In the genomic region with DNA sequence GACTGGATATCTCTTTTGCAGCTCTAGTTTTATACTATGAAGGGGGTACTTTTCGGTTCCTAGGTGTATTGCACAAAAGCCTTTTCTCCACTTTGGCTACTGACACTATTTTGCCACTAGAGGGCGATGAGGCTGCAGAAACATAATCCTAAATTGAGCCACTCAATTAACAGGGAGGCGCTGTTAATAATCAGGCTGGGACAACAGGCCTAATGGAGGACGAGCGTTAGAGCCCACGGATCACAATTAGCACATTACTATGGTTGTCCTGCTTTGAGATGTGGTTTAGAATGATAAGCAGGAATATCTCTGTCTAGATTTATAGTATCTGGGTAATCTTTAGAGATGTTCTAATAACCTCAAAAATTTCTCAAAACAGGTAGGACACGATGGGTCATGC, we compare ENCODE assay signal across 1 cellular context.
TF ChIP-seq lines count a peak whose summit lies in the region.

No MANE protein-coding gene starts in this region.

TF ChIP-seq in H1, 55 proteins besides CTCF, POLR2A, EP300 and RAD21 (continued from another document):
- TF ChIP-seq, protein P1, sequence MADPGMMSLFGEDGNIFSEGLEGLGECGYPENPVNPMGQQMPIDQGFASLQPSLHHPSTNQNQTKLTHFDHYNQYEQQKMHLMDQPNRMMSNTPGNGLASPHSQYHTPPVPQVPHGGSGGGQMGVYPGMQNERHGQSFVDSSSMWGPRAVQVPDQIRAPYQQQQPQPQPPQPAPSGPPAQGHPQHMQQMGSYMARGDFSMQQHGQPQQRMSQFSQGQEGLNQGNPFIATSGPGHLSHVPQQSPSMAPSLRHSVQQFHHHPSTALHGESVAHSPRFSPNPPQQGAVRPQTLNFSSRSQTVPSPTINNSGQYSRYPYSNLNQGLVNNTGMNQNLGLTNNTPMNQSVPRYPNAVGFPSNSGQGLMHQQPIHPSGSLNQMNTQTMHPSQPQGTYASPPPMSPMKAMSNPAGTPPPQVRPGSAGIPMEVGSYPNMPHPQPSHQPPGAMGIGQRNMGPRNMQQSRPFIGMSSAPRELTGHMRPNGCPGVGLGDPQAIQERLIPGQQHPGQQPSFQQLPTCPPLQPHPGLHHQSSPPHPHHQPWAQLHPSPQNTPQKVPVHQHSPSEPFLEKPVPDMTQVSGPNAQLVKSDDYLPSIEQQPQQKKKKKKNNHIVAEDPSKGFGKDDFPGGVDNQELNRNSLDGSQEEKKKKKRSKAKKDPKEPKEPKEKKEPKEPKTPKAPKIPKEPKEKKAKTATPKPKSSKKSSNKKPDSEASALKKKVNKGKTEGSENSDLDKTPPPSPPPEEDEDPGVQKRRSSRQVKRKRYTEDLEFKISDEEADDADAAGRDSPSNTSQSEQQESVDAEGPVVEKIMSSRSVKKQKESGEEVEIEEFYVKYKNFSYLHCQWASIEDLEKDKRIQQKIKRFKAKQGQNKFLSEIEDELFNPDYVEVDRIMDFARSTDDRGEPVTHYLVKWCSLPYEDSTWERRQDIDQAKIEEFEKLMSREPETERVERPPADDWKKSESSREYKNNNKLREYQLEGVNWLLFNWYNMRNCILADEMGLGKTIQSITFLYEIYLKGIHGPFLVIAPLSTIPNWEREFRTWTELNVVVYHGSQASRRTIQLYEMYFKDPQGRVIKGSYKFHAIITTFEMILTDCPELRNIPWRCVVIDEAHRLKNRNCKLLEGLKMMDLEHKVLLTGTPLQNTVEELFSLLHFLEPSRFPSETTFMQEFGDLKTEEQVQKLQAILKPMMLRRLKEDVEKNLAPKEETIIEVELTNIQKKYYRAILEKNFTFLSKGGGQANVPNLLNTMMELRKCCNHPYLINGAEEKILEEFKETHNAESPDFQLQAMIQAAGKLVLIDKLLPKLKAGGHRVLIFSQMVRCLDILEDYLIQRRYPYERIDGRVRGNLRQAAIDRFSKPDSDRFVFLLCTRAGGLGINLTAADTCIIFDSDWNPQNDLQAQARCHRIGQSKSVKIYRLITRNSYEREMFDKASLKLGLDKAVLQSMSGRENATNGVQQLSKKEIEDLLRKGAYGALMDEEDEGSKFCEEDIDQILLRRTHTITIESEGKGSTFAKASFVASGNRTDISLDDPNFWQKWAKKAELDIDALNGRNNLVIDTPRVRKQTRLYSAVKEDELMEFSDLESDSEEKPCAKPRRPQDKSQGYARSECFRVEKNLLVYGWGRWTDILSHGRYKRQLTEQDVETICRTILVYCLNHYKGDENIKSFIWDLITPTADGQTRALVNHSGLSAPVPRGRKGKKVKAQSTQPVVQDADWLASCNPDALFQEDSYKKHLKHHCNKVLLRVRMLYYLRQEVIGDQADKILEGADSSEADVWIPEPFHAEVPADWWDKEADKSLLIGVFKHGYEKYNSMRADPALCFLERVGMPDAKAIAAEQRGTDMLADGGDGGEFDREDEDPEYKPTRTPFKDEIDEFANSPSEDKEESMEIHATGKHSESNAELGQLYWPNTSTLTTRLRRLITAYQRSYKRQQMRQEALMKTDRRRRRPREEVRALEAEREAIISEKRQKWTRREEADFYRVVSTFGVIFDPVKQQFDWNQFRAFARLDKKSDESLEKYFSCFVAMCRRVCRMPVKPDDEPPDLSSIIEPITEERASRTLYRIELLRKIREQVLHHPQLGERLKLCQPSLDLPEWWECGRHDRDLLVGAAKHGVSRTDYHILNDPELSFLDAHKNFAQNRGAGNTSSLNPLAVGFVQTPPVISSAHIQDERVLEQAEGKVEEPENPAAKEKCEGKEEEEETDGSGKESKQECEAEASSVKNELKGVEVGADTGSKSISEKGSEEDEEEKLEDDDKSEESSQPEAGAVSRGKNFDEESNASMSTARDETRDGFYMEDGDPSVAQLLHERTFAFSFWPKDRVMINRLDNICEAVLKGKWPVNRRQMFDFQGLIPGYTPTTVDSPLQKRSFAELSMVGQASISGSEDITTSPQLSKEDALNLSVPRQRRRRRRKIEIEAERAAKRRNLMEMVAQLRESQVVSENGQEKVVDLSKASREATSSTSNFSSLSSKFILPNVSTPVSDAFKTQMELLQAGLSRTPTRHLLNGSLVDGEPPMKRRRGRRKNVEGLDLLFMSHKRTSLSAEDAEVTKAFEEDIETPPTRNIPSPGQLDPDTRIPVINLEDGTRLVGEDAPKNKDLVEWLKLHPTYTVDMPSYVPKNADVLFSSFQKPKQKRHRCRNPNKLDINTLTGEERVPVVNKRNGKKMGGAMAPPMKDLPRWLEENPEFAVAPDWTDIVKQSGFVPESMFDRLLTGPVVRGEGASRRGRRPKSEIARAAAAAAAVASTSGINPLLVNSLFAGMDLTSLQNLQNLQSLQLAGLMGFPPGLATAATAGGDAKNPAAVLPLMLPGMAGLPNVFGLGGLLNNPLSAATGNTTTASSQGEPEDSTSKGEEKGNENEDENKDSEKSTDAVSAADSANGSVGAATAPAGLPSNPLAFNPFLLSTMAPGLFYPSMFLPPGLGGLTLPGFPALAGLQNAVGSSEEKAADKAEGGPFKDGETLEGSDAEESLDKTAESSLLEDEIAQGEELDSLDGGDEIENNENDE (IDR thresholded peaks at IDR 0.05; ENCODE audit: insufficient replicate concordance, low read length): no peak
- no peak for TF ChIP-seq NRF1 (IDR thresholded peaks at IDR 0.05; ENCODE audit: low read depth, low read length)
- no peak for TF ChIP-seq RNF2 (IDR thresholded peaks at IDR 0.05; ENCODE audit: borderline replicate concordance, low read depth, low read length, missing control alignments, poor library complexity, severe bottlenecking)
- no peak for TF ChIP-seq GABPA (IDR thresholded peaks at IDR 0.05; ENCODE audit: borderline replicate concordance, insufficient read depth, low read length)
- TF ChIP-seq CREB1 (IDR thresholded peaks at IDR 0.05): no peak
- no peak for TF ChIP-seq BCL11A (IDR thresholded peaks at IDR 0.05; ENCODE audit: low read depth in 2 of 2, low read length in 2 of 2)
- TF ChIP-seq, protein P2, sequence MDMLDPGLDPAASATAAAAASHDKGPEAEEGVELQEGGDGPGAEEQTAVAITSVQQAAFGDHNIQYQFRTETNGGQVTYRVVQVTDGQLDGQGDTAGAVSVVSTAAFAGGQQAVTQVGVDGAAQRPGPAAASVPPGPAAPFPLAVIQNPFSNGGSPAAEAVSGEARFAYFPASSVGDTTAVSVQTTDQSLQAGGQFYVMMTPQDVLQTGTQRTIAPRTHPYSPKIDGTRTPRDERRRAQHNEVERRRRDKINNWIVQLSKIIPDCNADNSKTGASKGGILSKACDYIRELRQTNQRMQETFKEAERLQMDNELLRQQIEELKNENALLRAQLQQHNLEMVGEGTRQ (IDR thresholded peaks at IDR 0.05; ENCODE audit: low read length): no peak
